ENCODE assay signal across 27 cellular contexts in genomic region chr13:75407998-75408397, GRCh38.
"Had no signal": no experiment of that assay in that cellular context is flagged by ENCODE, and none has a peak within 500 bp of the region (broad histone marks: within the 10 kb centered on the region; RNA-seq: fewer than 3 reads in every experiment).

No MANE protein-coding gene starts in this region.

- H3K9me3 Mint-ChIP-seq: nephron; stimulated activated effector memory CD8-positive, alpha-beta T cell treated with anti-CD3 and anti-CD28 coated beads, Interleukin-12 subunit alpha, Interleukin-12 subunit beta, amount 100 ng/mL, for 72 hours; stimulated activated naive CD8-positive, alpha-beta T cell treated with anti-CD3 and anti-CD28 coated beads, Interleukin-15, Interleukin-2, amounts not matched to agents 100 ng/mL and 50 ng/mL, for 24 hours had no signal

- FAIRE-seq: small intestine, urothelium cell line had no signal

- H3K4me3 Mint-ChIP-seq: naive thymus-derived CD8-positive, alpha-beta T cell; nephron; neural crest cell; stimulated activated effector memory CD8-positive, alpha-beta T cell treated with anti-CD3 and anti-CD28 coated beads, Interleukin-12 subunit alpha, Interleukin-12 subunit beta, amount 100 ng/mL, for 72 hours; stimulated activated naive CD8-positive, alpha-beta T cell treated with anti-CD3 and anti-CD28 coated beads, Interleukin-15, Interleukin-2, amounts not matched to agents 100 ng/mL and 50 ng/mL, for 24 hours had no signal

- H3K4me1 ChIP-seq: lower lobe of right lung, parathyroid adenoma, spleen, tibial artery, upper lobe of right lung had no signal

- H3K4me3 ChIP-seq: hepatocyte, lower lobe of right lung, right atrium auricular region, spleen, suprapubic skin, thoracic aorta, tibial artery, upper lobe of right lung had no signal

- H3K27me3 ChIP-seq: hepatocyte, neutrophil, right atrium auricular region, spleen, suprapubic skin, tibial artery, upper lobe of right lung had no signal

- H3K9me3 ChIP-seq: lower lobe of right lung, neutrophil, right atrium auricular region, spleen, suprapubic skin, thoracic aorta, tibial artery, upper lobe of right lung had no signal

- DNase-seq: islet precursor cell; left cardiac atrium; lower lobe of right lung; mammary epithelial cell; mesenchymal stem cell; naive thymus-derived CD8-positive, alpha-beta T cell; occipital lobe; small intestine; spleen; stimulated activated CD4-positive, alpha-beta T cell treated with anti-CD3 and anti-CD28 coated beads, Interleukin-4, amount 100 ng/mL, for 24 hours; stimulated activated naive CD4-positive, alpha-beta T cell; tibial artery; trophoblast cell; upper lobe of right lung had no signal

- H3K9ac ChIP-seq: parathyroid adenoma had no signal

- H3K4me2 ChIP-seq: hepatocyte had no signal

- ATAC-seq: left cardiac atrium; left lobe of liver; lower lobe of right lung; naive thymus-derived CD8-positive, alpha-beta T cell; sciatic nerve; stimulated activated effector memory CD8-positive, alpha-beta T cell treated with anti-CD3 and anti-CD28 coated beads, Interleukin-12 subunit alpha, Interleukin-12 subunit beta, amount 100 ng/mL, for 72 hours; upper lobe of right lung had no signal

- H3K27me3 Mint-ChIP-seq: stimulated activated naive CD8-positive, alpha-beta T cell treated with anti-CD3 and anti-CD28 coated beads, Interleukin-15, Interleukin-2, amounts not matched to agents 100 ng/mL and 50 ng/mL, for 24 hours had no signal

- H3K4me1 Mint-ChIP-seq: stimulated activated effector memory CD8-positive, alpha-beta T cell treated with anti-CD3 and anti-CD28 coated beads, Interleukin-12 subunit alpha, Interleukin-12 subunit beta, amount 100 ng/mL, for 72 hours had no signal

- H3K27ac ChIP-seq: hepatocyte, lower lobe of right lung, neutrophil, parathyroid adenoma, spleen, suprapubic skin, thoracic aorta, tibial artery, upper lobe of right lung had no signal

- H3K36me3 Mint-ChIP-seq: naive thymus-derived CD8-positive, alpha-beta T cell; stimulated activated effector memory CD8-positive, alpha-beta T cell treated with anti-CD3 and anti-CD28 coated beads, Interleukin-12 subunit alpha, Interleukin-12 subunit beta, amount 100 ng/mL, for 72 hours had no signal

- H3K36me3 ChIP-seq: lower lobe of right lung, neutrophil, right atrium auricular region, spleen, suprapubic skin, thoracic aorta, tibial artery, upper lobe of right lung had no signal

- H3K27ac Mint-ChIP-seq: naive thymus-derived CD8-positive, alpha-beta T cell; stimulated activated effector memory CD8-positive, alpha-beta T cell treated with anti-CD3 and anti-CD28 coated beads, Interleukin-12 subunit alpha, Interleukin-12 subunit beta, amount 100 ng/mL, for 72 hours; stimulated activated naive CD8-positive, alpha-beta T cell treated with anti-CD3 and anti-CD28 coated beads, Interleukin-15, Interleukin-2, amounts not matched to agents 100 ng/mL and 50 ng/mL, for 24 hours had no signal

- H2AFZ ChIP-seq: hepatocyte, parathyroid adenoma had no signal
